ENCODE assay signal across 26 cellular contexts in genomic region chr12:46535907-46536306, GRCh38.
DNase-seq lines count a peak whose midpoint lies in the region; ATAC-seq and TF ChIP-seq lines count a peak whose summit lies in the region.
"Had no signal": no experiment of that assay in that cellular context is flagged by ENCODE, and none has a peak within 500 bp of the region (broad histone marks: within the 10 kb centered on the region; RNA-seq: fewer than 3 reads in every experiment).

No MANE protein-coding gene starts in this region.

- H2BK120ac ChIP-seq in trophoblast cell (ENCODE audit: insufficient read depth, low read length, poor library complexity): no peak overlapping the region

- no peaks in the 10 kb centered on the region for H3K36me3 ChIP-seq in GM23248 (ENCODE audit: low read depth)
- H3K36me3 ChIP-seq in Peyer's patch: no peaks in the 10 kb centered on the region
- H3K36me3 ChIP-seq in trophoblast cell (ENCODE audit: control insufficient read depth in 1 of 2, insufficient read depth in 2 of 2, low read length in 2 of 2): no peaks in the 10 kb centered on the region
- H3K36me3 ChIP-seq: MG63, sigmoid colon, thyroid gland had no signal

- H3K9ac ChIP-seq in GM23248 (no peak overlapping the region), trophoblast cell (ENCODE audit: low read length) (no peak overlapping the region)
- H3K9ac ChIP-seq: parathyroid adenoma had no signal

- no peak overlapping the region for H3K18ac ChIP-seq in trophoblast cell (ENCODE audit: low read length)

- no peak overlapping the region for H3K23ac ChIP-seq in trophoblast cell (ENCODE audit: low read length)

- H3K36me3 Mint-ChIP-seq in CD14-positive monocyte (no peaks in the 10 kb centered on the region), natural killer cell (no peaks in the 10 kb centered on the region)
- H3K36me3 Mint-ChIP-seq: T-cell had no signal

- no peaks in the 10 kb centered on the region for H3K79me1 ChIP-seq in trophoblast cell (ENCODE audit: low read length)

- H3K9me2 ChIP-seq in GM23248 (ENCODE audit: insufficient read depth): no peaks in the 10 kb centered on the region

- in situ Hi-C loops in GM23248 (cut with MboI): no loop called here

- H4K20me1 ChIP-seq in GM23248 (ENCODE audit: insufficient read depth): no peaks in the 10 kb centered on the region

- no peak for TF ChIP-seq CTCF in CD14-positive monocyte (IDR thresholded peaks at IDR 0.05)
- no peak for TF ChIP-seq CTCF in natural killer cell (IDR thresholded peaks at IDR 0.05)
- TF ChIP-seq CTCF in Peyer's patch (IDR thresholded peaks at IDR 0.05): no peak

- peak overlapping the region in 4 of 7 donors; percentile 12 to 20 (median 14) for H3K27ac Mint-ChIP-seq in CD14-positive monocyte
- H3K27ac Mint-ChIP-seq in natural killer cell: peak overlapping the region; percentile 74 to 84

- H3K9me3 Mint-ChIP-seq in CD14-positive monocyte (peaks cover 7 to 18% (median 9%) of the 10 kb centered on the region in 7 donors), natural killer cell (no peaks in the 10 kb centered on the region)

- intact Hi-C loops in CD14-positive monocyte (cut with micrococcal nuclease): no loop called here
- intact Hi-C loops in Right ventricle myocardium superior (cut with DNase I): no loop called here
- intact Hi-C loops in natural killer cell (cut with micrococcal nuclease): no loop called here

- H3K27ac ChIP-seq in GM23248: no peak overlapping the region
- no peak overlapping the region for H3K27ac ChIP-seq in Peyer's patch
- no peak overlapping the region for H3K27ac ChIP-seq in trophoblast cell (ENCODE audit: low read depth, low read length)
- H3K27ac ChIP-seq: epithelial cell of prostate, parathyroid adenoma, sigmoid colon, thyroid gland had no signal

- H3K27me3 ChIP-seq in GM23248 (replicated peaks; ENCODE audit: insufficient read depth) (no peaks in the 10 kb centered on the region), Peyer's patch (no peaks in the 10 kb centered on the region), trophoblast cell (ENCODE audit: insufficient read depth, low read length) (no peaks in the 10 kb centered on the region)
- H3K27me3 ChIP-seq: MG63, sigmoid colon, thyroid gland had no signal

- H4K91ac ChIP-seq in trophoblast cell (ENCODE audit: low read depth, low read length): no peak overlapping the region

- no peaks in the 10 kb centered on the region for H3F3A ChIP-seq in GM23248 (ENCODE audit: insufficient read depth)

- DNase-seq in CD14-positive monocyte (ENCODE audit: low spot score): no peak
- DNase-seq in GM23248: no peak
- no peak for DNase-seq in Right ventricle myocardium superior
- DNase-seq in natural killer cell: no peak
- no peak for DNase-seq in Peyer's patch
- DNase-seq in NCI-H2081 (lab: John Stamatoyannopoulos, UW): no peak
- no peak for DNase-seq in trophoblast cell
- DNase-seq: activated CD4-positive, alpha-beta T cell treated with anti-CD3 and anti-CD28 coated beads, Interleukin-2, amount 10 ng/mL, durations not matched to agents 24 days and 14 days; activated CD8-positive, alpha-beta memory T cell treated with anti-CD3 and anti-CD28 coated beads, Interleukin-2, amount 50 U/mL, for 4 hours; activated effector memory CD4-positive, alpha-beta T cell treated with Interleukin-2 at 50 U/mL for 16 hours; CD4-positive, alpha-beta memory T cell; central memory CD4-positive, alpha-beta T cell; DMS153; hippocampal formation; MG63; NCI-H1436 treated with DMSO at 0.1 percent for 48 hours; NCI-H2171 treated with DMSO at 0.1 percent for 48 hours; SHP77 treated with DMSO at 0.1 percent for 48 hours; sigmoid colon; thyroid gland had no signal

- no peaks in the 10 kb centered on the region for H3K4me1 ChIP-seq in GM23248 (ENCODE audit: insufficient read depth)
- H3K4me1 ChIP-seq in Peyer's patch: no peaks in the 10 kb centered on the region
- H3K4me1 ChIP-seq in trophoblast cell (ENCODE audit: control insufficient read depth in 1 of 2, insufficient read depth in 2 of 2, low read length in 2 of 2): no peaks in the 10 kb centered on the region
- H3K4me1 ChIP-seq: thyroid gland had no signal

- ATAC-seq in Right ventricle myocardium superior (ENCODE audit: poor library complexity): peak; percentile 70
- no peak for ATAC-seq in natural killer cell
- ATAC-seq in HG02678 (IDR thresholded peaks at IDR 0.05; ENCODE audit: unreplicated experiment): no peak
- ATAC-seq: T-cell had no signal

- H3K4me2 ChIP-seq in GM23248 (ENCODE audit: unreplicated experiment) (no peak overlapping the region), trophoblast cell (ENCODE audit: low read length) (no peak overlapping the region)

- no peak overlapping the region for H2BK5ac ChIP-seq in trophoblast cell (ENCODE audit: low read depth, low read length, poor library complexity)

- H3K14ac ChIP-seq in trophoblast cell (ENCODE audit: low read length): no peak overlapping the region

- H3K9me3 ChIP-seq in GM23248 (ENCODE audit: low read depth): no peaks in the 10 kb centered on the region
- H3K9me3 ChIP-seq in Peyer's patch: no peaks in the 10 kb centered on the region
- peaks cover 2% of the 10 kb centered on the region for H3K9me3 ChIP-seq in trophoblast cell (ENCODE audit: insufficient read depth, low read depth, low read length)
- H3K9me3 ChIP-seq: sigmoid colon, thyroid gland had no signal

- TF ChIP-seq POLR2A in Peyer's patch (IDR thresholded peaks at IDR 0.05): no peak

- no peak overlapping the region for H4K12ac ChIP-seq in trophoblast cell (ENCODE audit: low read depth, low read length)

- H2BK12ac ChIP-seq in trophoblast cell (ENCODE audit: low read length): no peak overlapping the region

- H3K4me1 Mint-ChIP-seq in CD14-positive monocyte (peaks cover 17% of the 10 kb centered on the region), natural killer cell (peaks cover 21 to 25% of the 10 kb centered on the region in 2 donors)
- H3K4me1 Mint-ChIP-seq: CD4-positive, alpha-beta memory T cell had no signal

- H3K4ac ChIP-seq in trophoblast cell (ENCODE audit: low read depth, low read length): no peak overlapping the region

- H3K27me3 Mint-ChIP-seq in CD14-positive monocyte (ENCODE audit: low read depth in 3 of 3) (no peaks in the 10 kb centered on the region), natural killer cell (ENCODE audit: low read depth in 2 of 2) (no peaks in the 10 kb centered on the region)
- H3K27me3 Mint-ChIP-seq: activated CD4-positive, alpha-beta T cell treated with anti-CD3 and anti-CD28 coated beads, Interleukin-2, amount 10 ng/mL, durations not matched to agents 24 days and 14 days; CD4-positive, alpha-beta memory T cell; stimulated activated naive B cell treated with anti-CD40 and anti-IgM and Interleukin-4, amounts not matched to agents 10 μg/mL and 1 μg/mL and 100 μg/mL, for 72 hours; T-cell had no signal

- no peak overlapping the region for H4K8ac ChIP-seq in trophoblast cell (ENCODE audit: low read depth, low read length)

- H2AFZ ChIP-seq in GM23248 (0 out of 2 replicates have a peak overlapping the region, but pooled peaks have one; percentile 31), trophoblast cell (ENCODE audit: insufficient read depth, low read length, poor library complexity) (no peak overlapping the region)
- H2AFZ ChIP-seq: parathyroid adenoma had no signal

- 71 to 78% methylated on average over 6 of the region's 6 CpGs for WGBS in GM23248 (ENCODE audit: low coverage in 1 of 2, low lambda C conversion rate in 2 of 2, missing lambda C conversion rate in 2 of 2), 2 experiments
- no CpG with 5 or more reads among the region's 6 CpGs for WGBS in trophoblast cell (ENCODE audit: extremely low coverage, insufficient coverage, insufficient read length)

- H3K4me3 Mint-ChIP-seq in CD14-positive monocyte (no peak overlapping the region), natural killer cell (no peak overlapping the region)
- H3K4me3 Mint-ChIP-seq: activated CD4-positive, alpha-beta T cell treated with anti-CD3 and anti-CD28 coated beads, Interleukin-2, amount 10 ng/mL, durations not matched to agents 24 days and 14 days; CD4-positive, alpha-beta memory T cell; stimulated activated naive B cell treated with anti-CD40 and anti-IgM and Interleukin-4, amounts not matched to agents 10 μg/mL and 1 μg/mL and 100 μg/mL, for 72 hours; T-cell had no signal

- H3K4me3 ChIP-seq in GM23248 (no peak overlapping the region), Peyer's patch (no peak overlapping the region), trophoblast cell (ENCODE audit: low read depth, low read length) (no peak overlapping the region)
- H3K4me3 ChIP-seq: GM12878, MG63, sigmoid colon, thyroid gland had no signal

- H2AK5ac ChIP-seq in trophoblast cell (ENCODE audit: low read length): no peak overlapping the region

- H3K79me2 ChIP-seq in GM23248 (ENCODE audit: insufficient read depth): no peaks in the 10 kb centered on the region
- H3K79me2 ChIP-seq in trophoblast cell (ENCODE audit: control insufficient read depth, insufficient read depth, low read length, poor library complexity): no peaks in the 10 kb centered on the region
- H3K79me2 ChIP-seq: parathyroid adenoma had no signal
